In genomic region chr10:118581340-118581739, GRCh38 we compare ENCODE assay signal across 33 cellular contexts. TPM values are rescaled to one million over a fixed set of nuclear protein-coding genes. Genes with fewer than 3 reads are reported as not detected.
"Had no signal": no experiment of that assay in that cellular context is flagged by ENCODE, and none has a peak within 500 bp of the region (broad histone marks: within the 10 kb centered on the region; RNA-seq: fewer than 3 reads in every experiment).

No MANE protein-coding gene starts in this region.

- H3K4me1 Mint-ChIP-seq: activated CD4-positive, alpha-beta memory T cell treated with anti-CD3 and anti-CD28 coated beads, Interleukin-2, amount 10 ng/mL, durations not matched to agents 7 days and 5 days; activated CD8-positive, alpha-beta memory T cell treated with anti-CD3 and anti-CD28 coated beads, Interleukin-2, amount 10 ng/mL, durations not matched to agents 7 days and 5 days; activated naive CD4-positive, alpha-beta T cell treated with anti-CD3 and anti-CD28 coated beads, Interleukin-2, amount 10 ng/mL, durations not matched to agents 7 days and 5 days; activated naive CD8-positive, alpha-beta T cell treated with anti-CD3 and anti-CD28 coated beads, Interleukin-2, amount 50 U/mL, for 24 hours; brain had no signal

- H3K9me3 Mint-ChIP-seq: activated CD4-positive, alpha-beta memory T cell treated with anti-CD3 and anti-CD28 coated beads, Interleukin-2, amount 10 ng/mL, durations not matched to agents 7 days and 5 days; activated naive CD4-positive, alpha-beta T cell treated with anti-CD3 and anti-CD28 coated beads, Interleukin-2, amount 10 ng/mL, durations not matched to agents 7 days and 5 days; activated naive CD8-positive, alpha-beta T cell treated with anti-CD3 and anti-CD28 coated beads, Interleukin-2, amount 50 U/mL, for 24 hours had no signal

- DNase-seq: activated CD4-positive, alpha-beta memory T cell treated with anti-CD3 and anti-CD28 coated beads, Interleukin-2, amount 10 ng/mL, durations not matched to agents 7 days and 5 days; activated CD4-positive, alpha-beta T cell treated with anti-CD3 and anti-CD28 coated beads for 4 hours; activated CD8-positive, alpha-beta memory T cell treated with anti-CD3 and anti-CD28 coated beads for 24 hours; activated CD8-positive, alpha-beta memory T cell treated with anti-CD3 and anti-CD28 coated beads, Interleukin-2, amount 10 ng/mL, durations not matched to agents 7 days and 5 days; activated CD8-positive, alpha-beta memory T cell treated with anti-CD3 and anti-CD28 coated beads, Interleukin-2, amount 50 U/mL, for 48 hours; activated effector memory CD4-positive, alpha-beta T cell treated with Interleukin-2 at 50 U/mL for 16 hours; activated naive CD4-positive, alpha-beta T cell treated with anti-CD3 and anti-CD28 coated beads, Interleukin-2, amount 10 ng/mL, durations not matched to agents 7 days and 5 days; activated naive CD8-positive, alpha-beta T cell treated with anti-CD3 and anti-CD28 coated beads, Interleukin-2, amount 50 U/mL, for 24 hours; activated T-cell treated with anti-CD3 and anti-CD28 coated beads, Interleukin-2, amount 50 U/mL, for 48 hours; anterior cingulate cortex; caudate nucleus; cerebellar nuclear complex; NCI-H1105; NCI-H1417 treated with DMSO at 0.1 percent for 48 hours; NCI-H187; NCI-H2029 treated with DMSO at 0.1 percent for 48 hours; NCI-H2107; NCI-H2171; NCI-H510A; NCI-H526; NCI-H774; SHP77; SJCRH30; T1000 had no signal

- H3K27ac Mint-ChIP-seq: activated CD4-positive, alpha-beta memory T cell treated with anti-CD3 and anti-CD28 coated beads, Interleukin-2, amount 10 ng/mL, durations not matched to agents 7 days and 5 days; activated CD8-positive, alpha-beta memory T cell treated with anti-CD3 and anti-CD28 coated beads, Interleukin-2, amount 10 ng/mL, durations not matched to agents 7 days and 5 days; activated naive CD4-positive, alpha-beta T cell treated with anti-CD3 and anti-CD28 coated beads, Interleukin-2, amount 10 ng/mL, durations not matched to agents 7 days and 5 days; activated naive CD8-positive, alpha-beta T cell; activated naive CD8-positive, alpha-beta T cell treated with anti-CD3 and anti-CD28 coated beads, Interleukin-2, amount 50 U/mL, for 24 hours; brain had no signal

- ATAC-seq: activated CD8-positive, alpha-beta memory T cell treated with anti-CD3 and anti-CD28 coated beads, Interleukin-2, amount 10 ng/mL, durations not matched to agents 7 days and 5 days; activated naive CD8-positive, alpha-beta T cell treated with anti-CD3 and anti-CD28 coated beads, Interleukin-2, amount 50 U/mL, for 24 hours; Panc1 had no signal

- H3K27ac ChIP-seq: SJCRH30, SK-N-MC had no signal

- FAIRE-seq: bronchial epithelial cell had no signal

- H3K4me3 Mint-ChIP-seq: activated CD4-positive, alpha-beta memory T cell treated with anti-CD3 and anti-CD28 coated beads, Interleukin-2, amount 10 ng/mL, durations not matched to agents 7 days and 5 days; activated CD8-positive, alpha-beta memory T cell treated with anti-CD3 and anti-CD28 coated beads, Interleukin-2, amount 10 ng/mL, durations not matched to agents 7 days and 5 days; activated naive CD4-positive, alpha-beta T cell treated with anti-CD3 and anti-CD28 coated beads, Interleukin-2, amount 10 ng/mL, durations not matched to agents 7 days and 5 days; activated naive CD8-positive, alpha-beta T cell; activated naive CD8-positive, alpha-beta T cell treated with anti-CD3 and anti-CD28 coated beads, Interleukin-2, amount 50 U/mL, for 24 hours; brain had no signal

- H3K9me3 ChIP-seq: SJCRH30 had no signal

- H3K4me1 ChIP-seq: SJCRH30 had no signal

- H3K36me3 ChIP-seq: SJCRH30 had no signal

- H3K27me3 ChIP-seq: SJCRH30 had no signal

- H3K36me3 Mint-ChIP-seq: activated CD8-positive, alpha-beta memory T cell treated with anti-CD3 and anti-CD28 coated beads, Interleukin-2, amount 10 ng/mL, durations not matched to agents 7 days and 5 days; activated naive CD4-positive, alpha-beta T cell treated with anti-CD3 and anti-CD28 coated beads, Interleukin-2, amount 10 ng/mL, durations not matched to agents 7 days and 5 days; activated naive CD8-positive, alpha-beta T cell; brain had no signal

- H3K27me3 Mint-ChIP-seq: activated naive CD4-positive, alpha-beta T cell treated with anti-CD3 and anti-CD28 coated beads, Interleukin-2, amount 10 ng/mL, durations not matched to agents 7 days and 5 days; activated naive CD8-positive, alpha-beta T cell; activated naive CD8-positive, alpha-beta T cell treated with anti-CD3 and anti-CD28 coated beads, Interleukin-2, amount 50 U/mL, for 24 hours had no signal

- H3K4me3 ChIP-seq: SJCRH30, SK-N-MC had no signal

RNA-seq across cellular contexts. Expression of gene PRLHR, which starts 14.1 kb away (rescaled TPM):
- total RNA-seq: activated CD4-positive, alpha-beta memory T cell treated with anti-CD3 and anti-CD28 coated beads, Interleukin-2, amount 10 ng/mL, durations not matched to agents 7 days and 5 days; activated CD8-positive, alpha-beta memory T cell treated with anti-CD3 and anti-CD28 coated beads, Interleukin-2, amount 10 ng/mL, durations not matched to agents 7 days and 5 days; bronchial epithelial cell; MCF 10A; RPMI7951; SJCRH30; T-helper 1 cell treated with Interleukin-12 subunit alpha and Interleukin-12 subunit beta and Interleukin-4 antibody, amounts not matched to agents 30 ng/mL and 1 ng/mL, for 36 hours; T-helper 2 cell treated with Interferon-gamma antibody and Interleukin-4, amounts not matched to agents 100 ng/mL and 5 ng/mL, for 36 hours had no signal
